Comparison of ENCODE assay signal across 8 cellular contexts in genomic region chrX:81121513-81122363, GRCh38.
DNase-seq lines count a peak whose midpoint lies in the region; TF ChIP-seq lines count a peak whose summit lies in the region.

No MANE protein-coding gene starts in this region.

- WGBS in hepatocyte (ENCODE audit: low lambda C conversion rate, missing lambda C conversion rate), result 41% methylated on average over 33 of the region's 34 CpGs

- H3K4me3 ChIP-seq in HFF-Myc (replicated peaks; ENCODE audit: low read depth, low read length), result peak overlapping the region; percentile 58
- H3K4me3 ChIP-seq in astrocyte of the cerebellum (ENCODE audit: low read depth, low read length), result peak overlapping the region; percentile 55
- H3K4me3 ChIP-seq in hepatocyte, result peak overlapping the region; percentile 26
- peak overlapping the region; percentile 36 to 42 for H3K4me3 ChIP-seq in vagina

- H3K79me2 ChIP-seq in hepatocyte, result no peaks in the 10 kb centered on the region

- DNase-seq in GM10248 (ENCODE audit: extremely low spot score) (peak; percentile 79), HFF-Myc (ENCODE audit: extremely low read depth, low read depth) (peak; percentile 83), MV-4-11 (lab: John Stamatoyannopoulos, UW) (peak; percentile 87), astrocyte of the cerebellum (ENCODE audit: low read depth) (peak; percentile 84), hepatocyte (ENCODE audit: low spot score) (peak; percentile 90), putamen (ENCODE audit: low spot score) (peak; percentile 88), vagina (ENCODE audit: extremely low spot score in 2 of 2) (no peak)
- peak; percentile 83 for DNase-seq in T-helper 2 cell treated with Interferon-gamma antibody and Interleukin-4, amounts not matched to agents 5 μg/mL and 100 μg/mL, for 36 hours (ENCODE audit: low spot score)

- no peak for TF ChIP-seq POLR2A in vagina (IDR thresholded peaks at IDR 0.05)

- H3K4me2 ChIP-seq in hepatocyte, result peak overlapping the region; percentile 85

- H3K9me2 ChIP-seq in hepatocyte (replicated peaks; ENCODE audit: insufficient read depth), result no peaks in the 10 kb centered on the region

- peaks cover 12% of the 10 kb centered on the region for H3K27me3 Mint-ChIP-seq in T-helper 2 cell treated with Interferon-gamma antibody and Interleukin-4, amounts not matched to agents 5 μg/mL and 100 μg/mL, for 36 hours (ENCODE audit: low read depth)

- intact Hi-C loops in vagina (cut with DNase I), result no loop called here

- no peaks in the 10 kb centered on the region for H4K20me1 ChIP-seq in hepatocyte (ENCODE audit: insufficient read depth, poor library complexity, severe bottlenecking)

- H3K36me3 ChIP-seq in hepatocyte (replicated peaks; ENCODE audit: insufficient read depth, low read depth) (no peaks in the 10 kb centered on the region), vagina (no peaks in the 10 kb centered on the region)

- H3K9me3 ChIP-seq in hepatocyte (ENCODE audit: low read depth) (no peaks in the 10 kb centered on the region), vagina (no peaks in the 10 kb centered on the region)

- no peaks in the 10 kb centered on the region for H3K36me3 Mint-ChIP-seq in T-helper 2 cell treated with Interferon-gamma antibody and Interleukin-4, amounts not matched to agents 5 μg/mL and 100 μg/mL, for 36 hours (ENCODE audit: low read depth)

- H3K27me3 ChIP-seq in hepatocyte (peaks cover 7% of the 10 kb centered on the region), vagina (no peaks in the 10 kb centered on the region)

- in situ Hi-C loops in astrocyte of the cerebellum (cut with HindIII; ENCODE audit: low sequenced_read_pairs), result no loop called here

- TF ChIP-seq CTCF in GM10248 (IDR thresholded peaks at IDR 0.05; ENCODE audit: control extremely low read depth, extremely low read depth, low read depth, missing control alignments) (no peak), HFF-Myc (IDR thresholded peaks at IDR 0.05; ENCODE audit: low read depth, low read length, missing control alignments) (no peak), astrocyte of the cerebellum (IDR thresholded peaks at IDR 0.05; ENCODE audit: low read depth, low read length, missing control alignments) (no peak), hepatocyte (IDR thresholded peaks at IDR 0.05; ENCODE audit: poor library complexity) (no peak), vagina (IDR thresholded peaks at IDR 0.05) (no peak)

- POLR2A ChIA-PET in GM10248 (lab: Yijun Ruan, JAX), result no interaction called here

- H3K4me1 ChIP-seq in hepatocyte (ENCODE audit: insufficient read depth) (no peaks in the 10 kb centered on the region), vagina (no peaks in the 10 kb centered on the region)

- peaks cover 4% of the 10 kb centered on the region for H3K4me1 Mint-ChIP-seq in T-helper 2 cell treated with Interferon-gamma antibody and Interleukin-4, amounts not matched to agents 5 μg/mL and 100 μg/mL, for 36 hours (ENCODE audit: low read depth)

- H3K4me3 Mint-ChIP-seq in T-helper 2 cell treated with Interferon-gamma antibody and Interleukin-4, amounts not matched to agents 5 μg/mL and 100 μg/mL, for 36 hours, result peak overlapping the region; percentile 99

- CTCF ChIA-PET in GM10248 (lab: Yijun Ruan, JAX), result interaction anchor here (1.4 to 2.0 kb wide), 3 partner anchors 10 to 81 kb away, joined by 3 to 7 read pairs (median 4); partner anchors contain the start of gene SH3BGRL

- H3K27ac ChIP-seq in hepatocyte (peak overlapping the region; percentile 62), vagina (peak overlapping the region; percentile 36)

- H2AFZ ChIP-seq in hepatocyte, result peak overlapping the region; percentile 86

- H3K9me3 Mint-ChIP-seq in T-helper 2 cell treated with Interferon-gamma antibody and Interleukin-4, amounts not matched to agents 5 μg/mL and 100 μg/mL, for 36 hours, result no peaks in the 10 kb centered on the region

- H3K27ac Mint-ChIP-seq in T-helper 2 cell treated with Interferon-gamma antibody and Interleukin-4, amounts not matched to agents 5 μg/mL and 100 μg/mL, for 36 hours, result peak overlapping the region; percentile 89

Comparison
In these comparisons a context has a peak if more than half of its experiments do, and no peak if none do; other contexts are left out.
1. DNase-seq: peak in GM10248 (single experiment), HFF-Myc (single experiment), MV-4-11 (single experiment), T-helper 2 cell treated with Interferon-gamma antibody and Interleukin-4, amounts not matched to agents 5 μg/mL and 100 μg/mL, for 36 hours (single experiment), astrocyte of the cerebellum (single experiment), hepatocyte (single experiment) and putamen (single experiment); none in vagina (0 of 2).
2. Peak in every context shown above with its lines, with median percentiles within 50 percentile points of each other: H3K4me3 ChIP-seq.